Comparison of ENCODE assay signal across 24 cellular contexts in the genomic region with DNA sequence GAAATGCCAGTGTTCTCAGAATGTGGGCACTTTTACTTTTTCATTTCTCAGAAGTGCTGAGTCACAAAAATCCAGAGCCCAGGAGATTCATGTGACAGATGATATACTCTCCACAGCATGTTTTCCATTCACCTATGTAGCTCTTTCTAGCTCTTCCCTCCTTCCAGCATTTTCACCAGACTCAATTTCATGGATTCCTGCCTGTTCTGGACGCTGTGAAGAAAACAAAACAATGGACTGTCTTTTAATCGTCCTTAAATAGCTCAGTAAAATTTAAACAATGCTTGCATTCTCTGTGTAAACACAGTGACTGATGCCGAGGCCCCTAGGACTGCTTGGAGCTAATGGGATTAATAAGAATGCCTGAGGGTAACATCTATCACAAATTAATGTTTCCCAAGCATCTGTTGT. TPM values are rescaled to one million over a fixed set of nuclear protein-coding genes. Genes with fewer than 3 reads are reported as not detected.
DNase-seq lines count a peak whose midpoint lies in the region; ATAC-seq, FAIRE-seq and TF ChIP-seq lines count a peak whose summit lies in the region.
"Had no signal": no experiment of that assay in that cellular context is flagged by ENCODE, and none has a peak within 500 bp of the region (broad histone marks: within the 10 kb centered on the region; RNA-seq: fewer than 3 reads in every experiment).

No MANE protein-coding gene starts in this region.

- DNase-seq in A172 (ENCODE audit: low spot score) (peak; percentile 18), H54 (ENCODE audit: insufficient read length, low spot score) (no peak), amniotic epithelial cell (ENCODE audit: low read depth) (peak; percentile 3), iris pigment epithelial cell (ENCODE audit: low read depth) (peak; percentile 24), uterus (no peak), WERI-Rb-1 (no peak)
- DNase-seq: activated CD4-positive, alpha-beta T cell treated with anti-CD3 and anti-CD28 coated beads, Interleukin-2, amount 10 ng/mL, durations not matched to agents 24 days and 14 days; activated effector memory CD4-positive, alpha-beta T cell treated with anti-CD3 and anti-CD28 coated beads, Interleukin-2, amount 50 U/mL, for 16 hours; aorta; CD8-positive, alpha-beta T cell; DMS79 treated with DMSO at 0.1 percent for 48 hours; mesendoderm; NCI-H187; NCI-H345; stimulated activated CD4-positive, alpha-beta T cell treated with anti-CD3 and anti-CD28 coated beads, Interleukin-4, amount 100 ng/mL, for 4 hours; SW 1271 had no signal

- H3K36me3 ChIP-seq in uterus, result no peaks in the 10 kb centered on the region
- H3K36me3 ChIP-seq in WERI-Rb-1, result peaks cover 16% of the 10 kb centered on the region

- H3K27ac ChIP-seq in uterus, result no peak overlapping the region
- no peak overlapping the region for H3K27ac ChIP-seq in WERI-Rb-1
- H3K27ac ChIP-seq: HL-60, RWPE1 had no signal

- H3K9me3 ChIP-seq in uterus, result no peaks in the 10 kb centered on the region
- H3K9me3 ChIP-seq in WERI-Rb-1 (ENCODE audit: severe bottlenecking), result no peaks in the 10 kb centered on the region

- H3K4me1 ChIP-seq in uterus, result no peaks in the 10 kb centered on the region

- TF ChIP-seq CTCF in uterus (IDR thresholded peaks at IDR 0.05) (no peak), WERI-Rb-1 (IDR thresholded peaks at IDR 0.05; ENCODE audit: low read depth, low read length) (no peak)

- FAIRE-seq in H54 (lab: Jason Lieb, UNC), result peak; percentile 27

- no peak for TF ChIP-seq POLR2A in H54 (IDR thresholded peaks at IDR 0.05; ENCODE audit: low read depth, low read length)
- TF ChIP-seq POLR2A in uterus (IDR thresholded peaks at IDR 0.05), result no peak

- H3K4me3 ChIP-seq in uterus, result no peak overlapping the region
- H3K4me3 ChIP-seq in WERI-Rb-1 (ENCODE audit: low read depth, low read length), result no peak overlapping the region
- H3K4me3 ChIP-seq: smooth muscle cell had no signal

- ATAC-seq in GM21423 (IDR thresholded peaks at IDR 0.05; ENCODE audit: unreplicated experiment) (no peak), GM21390 (IDR thresholded peaks at IDR 0.05; ENCODE audit: unreplicated experiment) (no peak)
- ATAC-seq: CD8-positive, alpha-beta T cell had no signal

- intact Hi-C loops in uterus (cut with DNase I; ENCODE audit: low total_unique reads), result no loop called here

- H3K27me3 ChIP-seq in uterus (no peaks in the 10 kb centered on the region), WERI-Rb-1 (ENCODE audit: insufficient read depth, low read depth, severe bottlenecking) (no peaks in the 10 kb centered on the region)

RNA-seq across cellular contexts. Expression of a gene that starts 25.5 kb away (rescaled TPM):
- 2.7 and 3.4 TPM in 2 replicates for total RNA-seq in A172 (2014; rRNA removed; shearing (Covaris generic))
- total RNA-seq in uterus, result 10 to 100 TPM in 1 of 4 donors, 1 to 10 TPM in 2, under 1 TPM in 1; 0.26 to 28.4 (median 6.7) TPM

RNA-seq across cellular contexts. Expression of a gene that starts 38.9 kb away (rescaled TPM):
- 23.3 and 26.9 TPM in 2 replicates for total RNA-seq in A172 (2014; rRNA removed; shearing (Covaris generic))
- 10 to 100 TPM in 2 of 4 donors, 1 to 10 TPM in 2; 3.2 to 20.9 (median 8.0) TPM for total RNA-seq in uterus

RNA-seq across cellular contexts. Expression of a gene that starts 50.2 kb away (rescaled TPM):
- total RNA-seq in A172 (2014; rRNA removed; shearing (Covaris generic)), result not detected in 2 replicates
- total RNA-seq in uterus, result not detected
- total RNA-seq: activated CD4-positive, alpha-beta T cell treated with anti-CD3 and anti-CD28 coated beads, Interleukin-2, amount 10 ng/mL, durations not matched to agents 24 days and 14 days; aorta; CD8-positive, alpha-beta T cell; cerebellum; kidney epithelial cell; pulmonary artery endothelial cell; smooth muscle cell had no signal

RNA-seq across cellular contexts. Expression of a gene that starts 51.6 kb away (rescaled TPM):
- total RNA-seq in A172 (2014; rRNA removed; shearing (Covaris generic)), result 67.5 and 75.5 TPM in 2 replicates
- total RNA-seq in uterus, result 10 to 100 TPM; 51.8 to 80.6 (median 69.9) TPM

Comparison
In these comparisons a context has a peak if more than half of its experiments do, and no peak if none do; other contexts are left out.
1. DNase-seq: peak in A172 (single experiment), amniotic epithelial cell (single experiment) and iris pigment epithelial cell (single experiment); none in H54 (single experiment), uterus (0 of 2) and WERI-Rb-1 (single experiment).